Comparison of ENCODE assay signal across 1 cellular context in genomic region chr11:65844231-65844872, GRCh38.
TF ChIP-seq lines count a peak whose summit lies in the region.

No MANE protein-coding gene starts in this region.

TF ChIP-seq in HepG2, 621 proteins besides CTCF, POLR2A, EP300 and RAD21 (continued from another document and continues in another):
- TF ChIP-seq ARID5B (CRISPR knock-in tag; IDR thresholded peaks at IDR 0.05) (peak; percentile 46; the same call in 1 of the 2 replicates), GATAD1 (CRISPR knock-in tag; IDR thresholded peaks at IDR 0.05) (no peak), GPN1 (CRISPR knock-in tag; IDR thresholded peaks at IDR 0.05; ENCODE audit: borderline replicate concordance) (no peak), NFAT5 (CRISPR knock-in tag; IDR thresholded peaks at IDR 0.05) (no peak), KLF6 (CRISPR knock-in tag; IDR thresholded peaks at IDR 0.05) (no peak), MXD3 (CRISPR knock-in tag; IDR thresholded peaks at IDR 0.05) (no peak), DMTF1 (CRISPR knock-in tag; IDR thresholded peaks at IDR 0.05) (no peak), MYNN (CRISPR knock-in tag; IDR thresholded peaks at IDR 0.05; ENCODE audit: low read depth) (no peak), FUBP1 (CRISPR knock-in tag; IDR thresholded peaks at IDR 0.05; ENCODE audit: borderline replicate concordance) (no peak), ONECUT2 (CRISPR knock-in tag; IDR thresholded peaks at IDR 0.05) (no peak), ZNF567 (CRISPR knock-in tag; IDR thresholded peaks at IDR 0.05; ENCODE audit: borderline replicate concordance) (no peak), STAT6 (CRISPR knock-in tag; IDR thresholded peaks at IDR 0.05; ENCODE audit: borderline replicate concordance) (no peak), ZUFSP (CRISPR knock-in tag; IDR thresholded peaks at IDR 0.05; ENCODE audit: borderline replicate concordance) (no peak), NRL (CRISPR knock-in tag; IDR thresholded peaks at IDR 0.05; ENCODE audit: borderline replicate concordance) (no peak), SRF (IDR thresholded peaks at IDR 0.05; ENCODE audit: low read depth, low read length) (no peak), ZSCAN29 (CRISPR knock-in tag; conservative IDR thresholded peaks at IDR 0.05) (no peak), KAT2B (IDR thresholded peaks at IDR 0.05; ENCODE audit: borderline replicate concordance, low read depth, low read length) (no peak), ZNF776 (CRISPR knock-in tag; IDR thresholded peaks at IDR 0.05) (no peak), ASH2L (IDR thresholded peaks at IDR 0.05; ENCODE audit: insufficient read length, low read depth, low read length) (peak; percentile 59), SMYD3 (CRISPR knock-in tag; IDR thresholded peaks at IDR 0.05) (no peak), MATR3 (CRISPR knock-in tag; IDR thresholded peaks at IDR 0.05) (no peak), ELF1 (CRISPR knock-in tag; IDR thresholded peaks at IDR 0.05) (no peak), TOE1 (CRISPR knock-in tag; IDR thresholded peaks at IDR 0.05) (no peak), HNF4A (CRISPR knock-in tag; IDR thresholded peaks at IDR 0.05) (peak; percentile 68), ZNF710 (CRISPR knock-in tag; IDR thresholded peaks at IDR 0.05; ENCODE audit: borderline replicate concordance) (no peak), CCDC6 (CRISPR knock-in tag; IDR thresholded peaks at IDR 0.05) (no peak), KAT8 (CRISPR knock-in tag; IDR thresholded peaks at IDR 0.05) (no peak), CHD2 (IDR thresholded peaks at IDR 0.05; ENCODE audit: low read depth, low read length) (no peak)
